Comparison of ENCODE assay signal across 1 cellular context in the genomic region with DNA sequence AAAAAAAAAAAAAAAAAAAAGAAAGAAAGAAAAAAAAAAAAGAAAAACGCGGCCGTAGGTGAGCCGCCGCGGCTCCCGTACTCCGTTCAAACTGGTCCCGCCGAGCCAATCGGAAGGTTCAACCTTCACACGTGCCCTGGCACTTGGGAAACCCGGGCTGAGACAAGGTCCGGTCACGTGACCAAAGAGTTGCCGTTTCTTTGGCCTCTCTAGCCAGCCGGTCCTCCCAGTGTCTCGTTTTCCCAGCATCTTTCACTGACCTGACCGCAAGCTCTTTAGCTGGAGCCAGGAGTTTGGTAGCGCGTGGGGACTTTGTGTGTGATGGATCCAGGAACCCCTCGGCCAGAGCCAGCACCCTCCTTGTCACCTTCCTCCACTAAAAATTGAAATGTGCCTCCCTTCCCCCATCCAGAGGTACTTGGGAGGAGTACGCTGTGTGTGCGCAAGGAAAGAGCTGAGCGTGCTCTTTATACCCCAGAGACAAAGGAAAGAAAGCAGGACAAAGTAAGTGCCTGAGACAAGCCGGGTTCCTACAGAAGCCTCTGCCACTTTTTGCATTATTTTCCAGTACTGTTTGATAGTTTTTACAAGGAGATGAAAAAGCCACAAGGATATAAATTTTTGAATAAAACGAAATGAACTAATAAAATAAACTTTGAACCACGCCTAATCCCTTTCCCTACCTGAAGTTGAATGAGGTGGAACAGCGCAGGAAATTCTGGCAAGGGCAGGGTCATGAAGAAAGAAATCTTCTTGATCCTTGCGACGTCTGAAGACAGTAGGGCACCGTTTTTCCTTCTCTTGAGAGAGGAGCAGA.
TF ChIP-seq lines count a peak whose summit lies in the region.

No MANE protein-coding gene starts in this region.

TF ChIP-seq in GM12878, 131 proteins besides CTCF, POLR2A, EP300 and RAD21 (continued from another document and continues in another):
- TF ChIP-seq, protein P1, sequence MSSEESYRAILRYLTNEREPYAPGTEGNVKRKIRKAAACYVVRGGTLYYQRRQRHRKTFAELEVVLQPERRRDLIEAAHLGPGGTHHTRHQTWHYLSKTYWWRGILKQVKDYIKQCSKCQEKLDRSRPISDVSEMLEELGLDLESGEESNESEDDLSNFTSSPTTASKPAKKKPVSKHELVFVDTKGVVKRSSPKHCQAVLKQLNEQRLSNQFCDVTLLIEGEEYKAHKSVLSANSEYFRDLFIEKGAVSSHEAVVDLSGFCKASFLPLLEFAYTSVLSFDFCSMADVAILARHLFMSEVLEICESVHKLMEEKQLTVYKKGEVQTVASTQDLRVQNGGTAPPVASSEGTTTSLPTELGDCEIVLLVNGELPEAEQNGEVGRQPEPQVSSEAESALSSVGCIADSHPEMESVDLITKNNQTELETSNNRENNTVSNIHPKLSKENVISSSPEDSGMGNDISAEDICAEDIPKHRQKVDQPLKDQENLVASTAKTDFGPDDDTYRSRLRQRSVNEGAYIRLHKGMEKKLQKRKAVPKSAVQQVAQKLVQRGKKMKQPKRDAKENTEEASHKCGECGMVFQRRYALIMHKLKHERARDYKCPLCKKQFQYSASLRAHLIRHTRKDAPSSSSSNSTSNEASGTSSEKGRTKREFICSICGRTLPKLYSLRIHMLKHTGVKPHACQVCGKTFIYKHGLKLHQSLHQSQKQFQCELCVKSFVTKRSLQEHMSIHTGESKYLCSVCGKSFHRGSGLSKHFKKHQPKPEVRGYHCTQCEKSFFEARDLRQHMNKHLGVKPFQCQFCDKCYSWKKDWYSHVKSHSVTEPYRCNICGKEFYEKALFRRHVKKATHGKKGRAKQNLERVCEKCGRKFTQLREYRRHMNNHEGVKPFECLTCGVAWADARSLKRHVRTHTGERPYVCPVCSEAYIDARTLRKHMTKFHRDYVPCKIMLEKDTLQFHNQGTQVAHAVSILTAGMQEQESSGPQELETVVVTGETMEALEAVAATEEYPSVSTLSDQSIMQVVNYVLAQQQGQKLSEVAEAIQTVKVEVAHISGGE (CRISPR knock-in tag; IDR thresholded peaks at IDR 0.05) = peak; percentile 71
- TF ChIP-seq, protein P2, sequence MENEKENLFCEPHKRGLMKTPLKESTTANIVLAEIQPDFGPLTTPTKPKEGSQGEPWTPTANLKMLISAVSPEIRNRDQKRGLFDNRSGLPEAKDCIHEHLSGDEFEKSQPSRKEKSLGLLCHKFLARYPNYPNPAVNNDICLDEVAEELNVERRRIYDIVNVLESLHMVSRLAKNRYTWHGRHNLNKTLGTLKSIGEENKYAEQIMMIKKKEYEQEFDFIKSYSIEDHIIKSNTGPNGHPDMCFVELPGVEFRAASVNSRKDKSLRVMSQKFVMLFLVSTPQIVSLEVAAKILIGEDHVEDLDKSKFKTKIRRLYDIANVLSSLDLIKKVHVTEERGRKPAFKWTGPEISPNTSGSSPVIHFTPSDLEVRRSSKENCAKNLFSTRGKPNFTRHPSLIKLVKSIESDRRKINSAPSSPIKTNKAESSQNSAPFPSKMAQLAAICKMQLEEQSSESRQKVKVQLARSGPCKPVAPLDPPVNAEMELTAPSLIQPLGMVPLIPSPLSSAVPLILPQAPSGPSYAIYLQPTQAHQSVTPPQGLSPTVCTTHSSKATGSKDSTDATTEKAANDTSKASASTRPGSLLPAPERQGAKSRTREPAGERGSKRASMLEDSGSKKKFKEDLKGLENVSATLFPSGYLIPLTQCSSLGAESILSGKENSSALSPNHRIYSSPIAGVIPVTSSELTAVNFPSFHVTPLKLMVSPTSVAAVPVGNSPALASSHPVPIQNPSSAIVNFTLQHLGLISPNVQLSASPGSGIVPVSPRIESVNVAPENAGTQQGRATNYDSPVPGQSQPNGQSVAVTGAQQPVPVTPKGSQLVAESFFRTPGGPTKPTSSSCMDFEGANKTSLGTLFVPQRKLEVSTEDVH (IDR thresholded peaks at IDR 0.05; ENCODE audit: low read depth, partially characterized antibody) = peak; percentile 56
- TF ChIP-seq SMC3 (IDR thresholded peaks at IDR 0.05; ENCODE audit: borderline replicate concordance, low read length) (no peak), CHD2 (IDR thresholded peaks at IDR 0.05; ENCODE audit: borderline replicate concordance, low read depth, low read length) (no peak), MTA3 (IDR thresholded peaks at IDR 0.05; ENCODE audit: borderline replicate concordance, low read length) (no peak), ZSCAN29 (IDR thresholded peaks at IDR 0.05) (no peak), RCOR1 (conservative IDR thresholded peaks at IDR 0.05; ENCODE audit: low read depth, low read length) (no peak), RAD51 (IDR thresholded peaks at IDR 0.05) (peak; percentile 100), SREBF2 (IDR thresholded peaks at IDR 0.05; ENCODE audit: low read length) (no peak), POU2F2 (IDR thresholded peaks at IDR 0.05; ENCODE audit: borderline replicate concordance, low read depth, low read length) (peak; percentile 58; the same call in 2 of the 3 replicates), YBX1 (IDR thresholded peaks at IDR 0.05) (no peak), PAX5 (IDR thresholded peaks at IDR 0.05; ENCODE audit: borderline replicate concordance, low read depth, low read length) (no peak), DPF2 (IDR thresholded peaks at IDR 0.05) (0 out of 2 replicates have a peak, but pooled peaks have one; percentile 43), SUPT20H (IDR thresholded peaks at IDR 0.05; ENCODE audit: borderline replicate concordance, control insufficient read depth, low read depth, low read length) (no peak), MEF2A (IDR thresholded peaks at IDR 0.05; ENCODE audit: insufficient read depth, low read depth, low read length) (0 out of 2 replicates have a peak, but pooled peaks have one; percentile 10), SIN3A (IDR thresholded peaks at IDR 0.05; ENCODE audit: low read depth, low read length) (0 out of 2 replicates have a peak, but pooled peaks have one; percentile 28), FOS (IDR thresholded peaks at IDR 0.05; ENCODE audit: borderline replicate concordance, extremely low read depth, insufficient read length) (peak; percentile 29), ZNF622 (IDR thresholded peaks at IDR 0.05) (no peak), SMAD1 (IDR thresholded peaks at IDR 0.05; ENCODE audit: low read depth, partially characterized antibody) (no peak), MYB (IDR thresholded peaks at IDR 0.05; ENCODE audit: borderline replicate concordance, low read depth, low read length) (no peak), MTA2 (IDR thresholded peaks at IDR 0.05; ENCODE audit: low read depth) (no peak), CREM (IDR thresholded peaks at IDR 0.05; ENCODE audit: low read depth) (peak; percentile 81), KLF5 (IDR thresholded peaks at IDR 0.05; ENCODE audit: partially characterized antibody) (no peak), CBFB (IDR thresholded peaks at IDR 0.05; ENCODE audit: low read depth) (peak; percentile 89), CBX5 (IDR thresholded peaks at IDR 0.05; ENCODE audit: low read depth) (no peak), ESRRA (IDR thresholded peaks at IDR 0.05; ENCODE audit: low read length) (no peak), RUNX3 (IDR thresholded peaks at IDR 0.05; ENCODE audit: low read length) (peak; percentile 96)
- TF ChIP-seq, protein P3, sequence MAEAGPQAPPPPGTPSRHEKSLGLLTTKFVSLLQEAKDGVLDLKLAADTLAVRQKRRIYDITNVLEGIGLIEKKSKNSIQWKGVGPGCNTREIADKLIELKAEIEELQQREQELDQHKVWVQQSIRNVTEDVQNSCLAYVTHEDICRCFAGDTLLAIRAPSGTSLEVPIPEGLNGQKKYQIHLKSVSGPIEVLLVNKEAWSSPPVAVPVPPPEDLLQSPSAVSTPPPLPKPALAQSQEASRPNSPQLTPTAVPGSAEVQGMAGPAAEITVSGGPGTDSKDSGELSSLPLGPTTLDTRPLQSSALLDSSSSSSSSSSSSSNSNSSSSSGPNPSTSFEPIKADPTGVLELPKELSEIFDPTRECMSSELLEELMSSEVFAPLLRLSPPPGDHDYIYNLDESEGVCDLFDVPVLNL (IDR thresholded peaks at IDR 0.05; ENCODE audit: low read depth, low read length) = peak; percentile 52
- TF ChIP-seq, protein P4, sequence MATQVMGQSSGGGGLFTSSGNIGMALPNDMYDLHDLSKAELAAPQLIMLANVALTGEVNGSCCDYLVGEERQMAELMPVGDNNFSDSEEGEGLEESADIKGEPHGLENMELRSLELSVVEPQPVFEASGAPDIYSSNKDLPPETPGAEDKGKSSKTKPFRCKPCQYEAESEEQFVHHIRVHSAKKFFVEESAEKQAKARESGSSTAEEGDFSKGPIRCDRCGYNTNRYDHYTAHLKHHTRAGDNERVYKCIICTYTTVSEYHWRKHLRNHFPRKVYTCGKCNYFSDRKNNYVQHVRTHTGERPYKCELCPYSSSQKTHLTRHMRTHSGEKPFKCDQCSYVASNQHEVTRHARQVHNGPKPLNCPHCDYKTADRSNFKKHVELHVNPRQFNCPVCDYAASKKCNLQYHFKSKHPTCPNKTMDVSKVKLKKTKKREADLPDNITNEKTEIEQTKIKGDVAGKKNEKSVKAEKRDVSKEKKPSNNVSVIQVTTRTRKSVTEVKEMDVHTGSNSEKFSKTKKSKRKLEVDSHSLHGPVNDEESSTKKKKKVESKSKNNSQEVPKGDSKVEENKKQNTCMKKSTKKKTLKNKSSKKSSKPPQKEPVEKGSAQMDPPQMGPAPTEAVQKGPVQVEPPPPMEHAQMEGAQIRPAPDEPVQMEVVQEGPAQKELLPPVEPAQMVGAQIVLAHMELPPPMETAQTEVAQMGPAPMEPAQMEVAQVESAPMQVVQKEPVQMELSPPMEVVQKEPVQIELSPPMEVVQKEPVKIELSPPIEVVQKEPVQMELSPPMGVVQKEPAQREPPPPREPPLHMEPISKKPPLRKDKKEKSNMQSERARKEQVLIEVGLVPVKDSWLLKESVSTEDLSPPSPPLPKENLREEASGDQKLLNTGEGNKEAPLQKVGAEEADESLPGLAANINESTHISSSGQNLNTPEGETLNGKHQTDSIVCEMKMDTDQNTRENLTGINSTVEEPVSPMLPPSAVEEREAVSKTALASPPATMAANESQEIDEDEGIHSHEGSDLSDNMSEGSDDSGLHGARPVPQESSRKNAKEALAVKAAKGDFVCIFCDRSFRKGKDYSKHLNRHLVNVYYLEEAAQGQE (IDR thresholded peaks at IDR 0.05; ENCODE audit: low read depth, low read length) = no peak
- TF ChIP-seq, protein P5, sequence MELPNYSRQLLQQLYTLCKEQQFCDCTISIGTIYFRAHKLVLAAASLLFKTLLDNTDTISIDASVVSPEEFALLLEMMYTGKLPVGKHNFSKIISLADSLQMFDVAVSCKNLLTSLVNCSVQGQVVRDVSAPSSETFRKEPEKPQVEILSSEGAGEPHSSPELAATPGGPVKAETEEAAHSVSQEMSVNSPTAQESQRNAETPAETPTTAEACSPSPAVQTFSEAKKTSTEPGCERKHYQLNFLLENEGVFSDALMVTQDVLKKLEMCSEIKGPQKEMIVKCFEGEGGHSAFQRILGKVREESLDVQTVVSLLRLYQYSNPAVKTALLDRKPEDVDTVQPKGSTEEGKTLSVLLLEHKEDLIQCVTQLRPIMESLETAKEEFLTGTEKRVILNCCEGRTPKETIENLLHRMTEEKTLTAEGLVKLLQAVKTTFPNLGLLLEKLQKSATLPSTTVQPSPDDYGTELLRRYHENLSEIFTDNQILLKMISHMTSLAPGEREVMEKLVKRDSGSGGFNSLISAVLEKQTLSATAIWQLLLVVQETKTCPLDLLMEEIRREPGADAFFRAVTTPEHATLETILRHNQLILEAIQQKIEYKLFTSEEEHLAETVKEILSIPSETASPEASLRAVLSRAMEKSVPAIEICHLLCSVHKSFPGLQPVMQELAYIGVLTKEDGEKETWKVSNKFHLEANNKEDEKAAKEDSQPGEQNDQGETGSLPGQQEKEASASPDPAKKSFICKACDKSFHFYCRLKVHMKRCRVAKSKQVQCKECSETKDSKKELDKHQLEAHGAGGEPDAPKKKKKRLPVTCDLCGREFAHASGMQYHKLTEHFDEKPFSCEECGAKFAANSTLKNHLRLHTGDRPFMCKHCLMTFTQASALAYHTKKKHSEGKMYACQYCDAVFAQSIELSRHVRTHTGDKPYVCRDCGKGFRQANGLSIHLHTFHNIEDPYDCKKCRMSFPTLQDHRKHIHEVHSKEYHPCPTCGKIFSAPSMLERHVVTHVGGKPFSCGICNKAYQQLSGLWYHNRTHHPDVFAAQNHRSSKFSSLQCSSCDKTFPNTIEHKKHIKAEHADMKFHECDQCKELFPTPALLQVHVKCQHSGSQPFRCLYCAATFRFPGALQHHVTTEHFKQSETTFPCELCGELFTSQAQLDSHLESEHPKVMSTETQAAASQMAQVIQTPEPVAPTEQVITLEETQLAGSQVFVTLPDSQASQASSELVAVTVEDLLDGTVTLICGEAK (IDR thresholded peaks at IDR 0.05; ENCODE audit: borderline replicate concordance) = peak; percentile 84; the same call in 1 of the 2 replicates
- TF ChIP-seq, protein P6, sequence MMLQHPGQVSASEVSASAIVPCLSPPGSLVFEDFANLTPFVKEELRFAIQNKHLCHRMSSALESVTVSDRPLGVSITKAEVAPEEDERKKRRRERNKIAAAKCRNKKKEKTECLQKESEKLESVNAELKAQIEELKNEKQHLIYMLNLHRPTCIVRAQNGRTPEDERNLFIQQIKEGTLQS (IDR thresholded peaks at IDR 0.05; ENCODE audit: borderline replicate concordance, extremely low read depth, low read depth, low read length) = peak; percentile 95; the same call in 1 of the 2 replicates
- TF ChIP-seq, protein P7, sequence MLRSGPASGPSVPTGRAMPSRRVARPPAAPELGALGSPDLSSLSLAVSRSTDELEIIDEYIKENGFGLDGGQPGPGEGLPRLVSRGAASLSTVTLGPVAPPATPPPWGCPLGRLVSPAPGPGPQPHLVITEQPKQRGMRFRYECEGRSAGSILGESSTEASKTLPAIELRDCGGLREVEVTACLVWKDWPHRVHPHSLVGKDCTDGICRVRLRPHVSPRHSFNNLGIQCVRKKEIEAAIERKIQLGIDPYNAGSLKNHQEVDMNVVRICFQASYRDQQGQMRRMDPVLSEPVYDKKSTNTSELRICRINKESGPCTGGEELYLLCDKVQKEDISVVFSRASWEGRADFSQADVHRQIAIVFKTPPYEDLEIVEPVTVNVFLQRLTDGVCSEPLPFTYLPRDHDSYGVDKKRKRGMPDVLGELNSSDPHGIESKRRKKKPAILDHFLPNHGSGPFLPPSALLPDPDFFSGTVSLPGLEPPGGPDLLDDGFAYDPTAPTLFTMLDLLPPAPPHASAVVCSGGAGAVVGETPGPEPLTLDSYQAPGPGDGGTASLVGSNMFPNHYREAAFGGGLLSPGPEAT (IDR thresholded peaks at IDR 0.05; ENCODE audit: low read depth) = peak; percentile 84
- TF ChIP-seq, protein P8, sequence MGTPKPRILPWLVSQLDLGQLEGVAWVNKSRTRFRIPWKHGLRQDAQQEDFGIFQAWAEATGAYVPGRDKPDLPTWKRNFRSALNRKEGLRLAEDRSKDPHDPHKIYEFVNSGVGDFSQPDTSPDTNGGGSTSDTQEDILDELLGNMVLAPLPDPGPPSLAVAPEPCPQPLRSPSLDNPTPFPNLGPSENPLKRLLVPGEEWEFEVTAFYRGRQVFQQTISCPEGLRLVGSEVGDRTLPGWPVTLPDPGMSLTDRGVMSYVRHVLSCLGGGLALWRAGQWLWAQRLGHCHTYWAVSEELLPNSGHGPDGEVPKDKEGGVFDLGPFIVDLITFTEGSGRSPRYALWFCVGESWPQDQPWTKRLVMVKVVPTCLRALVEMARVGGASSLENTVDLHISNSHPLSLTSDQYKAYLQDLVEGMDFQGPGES (IDR thresholded peaks at IDR 0.05) = peak; percentile 42; the same call in 1 of the 2 replicates
